Comparison of ENCODE assay signal across 9 cellular contexts in the genomic region with DNA sequence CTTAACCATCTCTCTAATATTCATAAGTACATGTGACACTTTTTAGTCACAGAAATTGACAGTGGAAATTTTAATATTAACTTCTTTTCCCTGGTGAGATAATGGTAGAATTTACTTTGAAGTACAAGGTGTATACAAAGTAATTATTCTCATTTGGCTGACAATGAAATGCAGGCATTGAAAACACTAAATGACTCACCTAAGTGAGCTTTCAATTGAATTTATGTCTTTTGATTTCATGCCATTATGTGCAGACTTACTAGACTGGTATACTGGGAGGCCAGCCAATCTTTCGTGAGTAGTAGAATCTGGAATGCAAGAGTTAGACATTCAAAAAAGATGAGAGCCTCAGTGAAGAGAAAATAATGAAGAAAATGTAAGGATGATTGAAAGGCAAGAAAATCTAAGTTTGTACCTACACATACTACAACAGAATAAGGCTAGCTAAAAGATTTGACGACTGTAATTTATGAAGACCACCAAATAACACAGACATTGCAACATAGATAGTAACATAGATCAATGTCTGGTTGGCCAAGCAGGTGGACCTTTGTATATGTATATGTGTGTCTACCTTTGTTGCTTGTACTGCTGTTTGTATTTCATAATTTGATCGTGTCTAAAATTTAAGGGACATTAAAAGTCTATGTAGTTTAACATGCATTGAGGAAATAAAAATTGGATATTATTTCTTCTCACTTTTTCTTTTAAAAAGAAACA.
DNase-seq lines count a peak whose midpoint lies in the region; ATAC-seq and TF ChIP-seq lines count a peak whose summit lies in the region.
"Had no signal": no experiment of that assay in that cellular context is flagged by ENCODE, and none has a peak within 500 bp of the region (broad histone marks: within the 10 kb centered on the region; RNA-seq: fewer than 3 reads in every experiment).

No MANE protein-coding gene starts in this region.

- TF ChIP-seq CTCF in psoas muscle (IDR thresholded peaks at IDR 0.05) (no peak), neural progenitor cell (IDR thresholded peaks at IDR 0.05) (no peak)

- no peak overlapping the region for H3K4me3 Mint-ChIP-seq in neural progenitor cell
- H3K4me3 Mint-ChIP-seq: T-helper 1 cell treated with Interleukin-12 subunit alpha and Interleukin-12 subunit beta and Interleukin-4 antibody, amounts not matched to agents 30 μg/mL and 1 μg/mL, for 36 hours had no signal

- no peak overlapping the region for H2AFZ ChIP-seq in neural progenitor cell (replicated peaks)

- H3K4me1 Mint-ChIP-seq in neural progenitor cell, result no peaks in the 10 kb centered on the region

- no peak overlapping the region for H3K9ac ChIP-seq in neural progenitor cell

- ATAC-seq in psoas muscle, result peak; percentile 55 to 89 (median 72)
- no peak for ATAC-seq in GM19467 (IDR thresholded peaks at IDR 0.05; ENCODE audit: unreplicated experiment)
- ATAC-seq in HG03108 (IDR thresholded peaks at IDR 0.05; ENCODE audit: unreplicated experiment), result no peak

- DNase-seq in EH (ENCODE audit: low read depth) (peak; percentile 97), NCI-H226 (peak; percentile 89), dermis blood vessel endothelial cell (peak; percentile 95), psoas muscle (no peak), T-helper 1 cell (no peak), neural progenitor cell (ENCODE audit: low spot score) (no peak)

- H3K27ac ChIP-seq in psoas muscle (no peak overlapping the region), neural progenitor cell (no peak overlapping the region)

- whole genome bisulfite sequencing in psoas muscle, 3 donors, result 68 to 71% (median 68%) methylated on average over 3 of the region's 3 CpGs

- no peak overlapping the region for H3K4me2 ChIP-seq in neural progenitor cell

- H3K9me3 ChIP-seq in psoas muscle, result no peaks in the 10 kb centered on the region
- H3K9me3 ChIP-seq in neural progenitor cell (ENCODE audit: low read depth), result no peaks in the 10 kb centered on the region

- H3K4me1 ChIP-seq in psoas muscle, result no peaks in the 10 kb centered on the region
- no peaks in the 10 kb centered on the region for H3K4me1 ChIP-seq in neural progenitor cell

- no peak overlapping the region for H3K27ac Mint-ChIP-seq in neural progenitor cell
- H3K27ac Mint-ChIP-seq: T-helper 1 cell treated with Interleukin-12 subunit alpha and Interleukin-12 subunit beta and Interleukin-4 antibody, amounts not matched to agents 30 μg/mL and 1 μg/mL, for 36 hours had no signal

- no peaks in the 10 kb centered on the region for H3K36me3 Mint-ChIP-seq in neural progenitor cell

- no peak overlapping the region for H3K4me3 ChIP-seq in psoas muscle
- H3K4me3 ChIP-seq in neural progenitor cell, result no peak overlapping the region

- no peaks in the 10 kb centered on the region for H4K20me1 ChIP-seq in neural progenitor cell (ENCODE audit: low read depth)

- H3K36me3 ChIP-seq in psoas muscle (ENCODE audit: insufficient read depth in 1 of 2, low read depth in 1 of 2) (no peaks in the 10 kb centered on the region), neural progenitor cell (no peaks in the 10 kb centered on the region)

- no peaks in the 10 kb centered on the region for H3F3A ChIP-seq in neural progenitor cell (ENCODE audit: low read depth)

- H3K27me3 Mint-ChIP-seq in neural progenitor cell (ENCODE audit: insufficient read depth, low read depth), result peaks cover 4% of the 10 kb centered on the region

- intact Hi-C loops in psoas muscle (cut with DNase I), result no loop called here

- no peaks in the 10 kb centered on the region for H3K9me3 Mint-ChIP-seq in neural progenitor cell
- H3K9me3 Mint-ChIP-seq: T-helper 1 cell treated with Interleukin-12 subunit alpha and Interleukin-12 subunit beta and Interleukin-4 antibody, amounts not matched to agents 30 μg/mL and 1 μg/mL, for 36 hours had no signal

- H3K79me2 ChIP-seq in neural progenitor cell (ENCODE audit: low read depth), result no peaks in the 10 kb centered on the region

- H3K27me3 ChIP-seq in psoas muscle (ENCODE audit: insufficient read depth in 3 of 3, low read length in 2 of 3) (no peaks in the 10 kb centered on the region), neural progenitor cell (no peaks in the 10 kb centered on the region)

Comparison
In these comparisons a context has a peak if more than half of its experiments do, and no peak if none do; other contexts are left out.
1. DNase-seq: peak in EH (single experiment), NCI-H226 (single experiment) and dermis blood vessel endothelial cell (single experiment); none in psoas muscle (0 of 2), T-helper 1 cell (0 of 5) and neural progenitor cell (single experiment).
2. ATAC-seq: peak in psoas muscle (4 of 4); none in GM19467 (single experiment) and HG03108 (single experiment).